In the genomic region with DNA sequence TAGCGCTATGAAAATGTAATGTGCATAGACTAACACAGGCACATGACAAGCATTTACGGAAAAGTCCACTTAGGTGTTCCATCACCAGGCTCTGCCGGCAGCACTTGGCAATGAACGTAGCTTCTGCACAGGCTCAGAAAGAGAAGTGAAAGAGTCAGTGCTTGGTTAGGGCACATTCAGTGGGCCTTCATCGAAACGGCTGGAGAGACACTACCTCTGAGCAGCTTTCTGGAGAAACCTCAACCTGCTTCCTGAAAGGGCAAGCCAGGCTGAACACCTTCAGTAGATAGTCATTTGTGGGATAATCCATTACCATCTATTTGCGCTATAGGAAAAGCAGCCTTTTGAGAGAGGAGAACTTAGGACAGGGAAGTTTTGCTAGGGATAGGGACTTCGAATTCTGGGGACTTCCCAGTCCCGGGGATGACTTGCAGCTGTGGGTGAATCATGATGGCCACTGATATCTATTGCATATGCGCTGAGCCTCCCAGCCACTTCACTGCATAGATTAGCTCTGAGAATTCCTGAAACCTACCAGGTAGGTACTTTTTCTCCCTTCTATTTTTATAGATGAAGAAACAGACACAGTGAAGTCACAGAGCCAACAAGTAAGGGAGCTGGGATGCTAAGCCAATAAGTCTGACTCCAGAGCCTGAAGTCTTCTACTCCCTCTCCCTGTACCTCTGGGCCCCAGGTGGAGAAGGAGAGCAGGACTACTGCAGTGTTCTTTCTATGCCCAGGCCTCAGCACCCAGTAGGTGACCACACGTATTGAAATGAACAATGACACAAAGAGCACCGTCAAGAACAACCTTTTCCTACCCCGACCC, we compare ENCODE assay signal across 11 cellular contexts. TPM values are rescaled to one million over a fixed set of nuclear protein-coding genes. Genes with fewer than 3 reads are reported as not detected.
A peak's percentile ranks its signal among the peaks of the same experiment; 100 is the strongest.
DNase-seq lines count a peak whose midpoint lies in the region; ATAC-seq and TF ChIP-seq lines count a peak whose summit lies in the region.
"Had no signal": no experiment of that assay in that cellular context is flagged by ENCODE, and none has a peak within 500 bp of the region (broad histone marks: within the 10 kb centered on the region; RNA-seq: fewer than 3 reads in every experiment).

No MANE protein-coding gene starts in this region.

- no peak overlapping the region for H3K4me3 Mint-ChIP-seq in activated CD4-positive, alpha-beta T cell treated with anti-CD3 and anti-CD28 coated beads for 36 hours
- peak overlapping the region; percentile 56 for H3K4me3 Mint-ChIP-seq in activated B cell treated with CpG ODN at 0.5 μM for 24 hours
- no peak overlapping the region for H3K4me3 Mint-ChIP-seq in stimulated activated effector memory CD8-positive, alpha-beta T cell treated with anti-CD3 and anti-CD28 coated beads, Interleukin-12 subunit alpha, Interleukin-12 subunit beta, amount 100 ng/mL, for 72 hours

- CTCF ChIA-PET in activated CD4-positive, alpha-beta T cell treated with anti-CD3 and anti-CD28 coated beads for 36 hours (lab: Charles Lee): interaction anchor here (0.6 to 1.2 kb wide), 4 partner anchors 16 to 409 kb away, joined by 3 to 4 read pairs (median 4); no protein-coding TSS in a partner anchor
- CTCF ChIA-PET in activated B cell treated with CpG ODN at 0.5 μM for 24 hours (lab: Charles Lee): interaction anchor here (1.2 to 2.0 kb wide), 3 partner anchors 20 to 108 kb away, joined by 4 to 9 read pairs (median 5); no protein-coding TSS in a partner anchor

- POLR2A ChIA-PET in activated CD4-positive, alpha-beta T cell treated with anti-CD3 and anti-CD28 coated beads for 36 hours (lab: Charles Lee): no interaction called here
- POLR2A ChIA-PET in activated B cell treated with CpG ODN at 0.5 μM for 24 hours (lab: Charles Lee): interaction anchor here (1.3 kb wide), 1 partner anchor 94 kb away, joined by 6 read pairs; no protein-coding TSS in a partner anchor

- no peaks in the 10 kb centered on the region for H3K36me3 Mint-ChIP-seq in activated CD4-positive, alpha-beta T cell treated with anti-CD3 and anti-CD28 coated beads for 36 hours (ENCODE audit: low read depth)
- H3K36me3 Mint-ChIP-seq in activated B cell treated with CpG ODN at 0.5 μM for 24 hours (ENCODE audit: low read depth): no peaks in the 10 kb centered on the region
- no peaks in the 10 kb centered on the region for H3K36me3 Mint-ChIP-seq in stimulated activated effector memory CD8-positive, alpha-beta T cell treated with anti-CD3 and anti-CD28 coated beads, Interleukin-12 subunit alpha, Interleukin-12 subunit beta, amount 100 ng/mL, for 72 hours

- intact Hi-C loops in activated CD4-positive, alpha-beta T cell treated with anti-CD3 and anti-CD28 coated beads for 36 hours (cut with DNase I, micrococcal nuclease): no loop called here
- intact Hi-C loops in activated B cell treated with CpG ODN at 0.5 μM for 24 hours (cut with micrococcal nuclease): loop anchor here (2.0 to 5.0 kb wide), 2 partner anchors 21 to 36 kb away; no protein-coding TSS in a partner anchor

- no peak for DNase-seq in activated CD4-positive, alpha-beta T cell treated with anti-CD3 and anti-CD28 coated beads for 36 hours
- no peak for DNase-seq in activated CD4-positive, alpha-beta T cell treated with anti-CD3 and anti-CD28 coated beads for 48 hours
- DNase-seq in activated B cell treated with CpG ODN at 0.5 μM for 24 hours (no peak), NCI-H510A treated with DMSO at 0.1 percent for 48 hours (lab: John Stamatoyannopoulos, UW) (no peak), COLO668 (lab: John Stamatoyannopoulos, UW; ENCODE audit: unreplicated experiment) (no peak), NCI-H345 treated with DMSO at 0.1 percent for 48 hours (lab: John Stamatoyannopoulos, UW; ENCODE audit: unreplicated experiment) (no peak)
- DNase-seq in stimulated activated effector memory CD8-positive, alpha-beta T cell treated with anti-CD3 and anti-CD28 coated beads, Interleukin-12 subunit alpha, Interleukin-12 subunit beta, amount 100 ng/mL, for 72 hours (ENCODE audit: low spot score in 2 of 2): no peak
- DNase-seq: stimulated activated CD4-positive, alpha-beta T cell treated with anti-CD3 and anti-CD28 coated beads, Interleukin-4, amount 100 ng/mL, for 24 hours had no signal

- H3K9me3 Mint-ChIP-seq in activated CD4-positive, alpha-beta T cell treated with anti-CD3 and anti-CD28 coated beads for 36 hours (ENCODE audit: low read depth): no peaks in the 10 kb centered on the region
- H3K9me3 Mint-ChIP-seq in activated B cell treated with CpG ODN at 0.5 μM for 24 hours: no peaks in the 10 kb centered on the region
- no peaks in the 10 kb centered on the region for H3K9me3 Mint-ChIP-seq in stimulated activated effector memory CD8-positive, alpha-beta T cell treated with anti-CD3 and anti-CD28 coated beads, Interleukin-12 subunit alpha, Interleukin-12 subunit beta, amount 100 ng/mL, for 72 hours

- H3K27ac Mint-ChIP-seq in activated CD4-positive, alpha-beta T cell treated with anti-CD3 and anti-CD28 coated beads for 36 hours: peak overlapping the region; percentile 17
- H3K27ac Mint-ChIP-seq in activated B cell treated with CpG ODN at 0.5 μM for 24 hours: peak overlapping the region; percentile 79
- H3K27ac Mint-ChIP-seq in stimulated activated effector memory CD8-positive, alpha-beta T cell treated with anti-CD3 and anti-CD28 coated beads, Interleukin-12 subunit alpha, Interleukin-12 subunit beta, amount 100 ng/mL, for 72 hours: peak overlapping the region; percentile 50

- ATAC-seq in activated CD4-positive, alpha-beta T cell treated with anti-CD3 and anti-CD28 coated beads for 36 hours: no peak
- ATAC-seq in HG03108 (IDR thresholded peaks at IDR 0.05; ENCODE audit: unreplicated experiment) (peak; percentile 57), activated B cell treated with CpG ODN at 0.5 μM for 24 hours (ENCODE audit: low read depth) (peak; percentile 95)
- ATAC-seq in stimulated activated effector memory CD8-positive, alpha-beta T cell treated with anti-CD3 and anti-CD28 coated beads, Interleukin-12 subunit alpha, Interleukin-12 subunit beta, amount 100 ng/mL, for 72 hours: no peak

- peaks cover 4% of the 10 kb centered on the region for H3K4me1 Mint-ChIP-seq in activated CD4-positive, alpha-beta T cell treated with anti-CD3 and anti-CD28 coated beads for 36 hours
- H3K4me1 Mint-ChIP-seq in activated B cell treated with CpG ODN at 0.5 μM for 24 hours: peaks cover 18% of the 10 kb centered on the region
- H3K4me1 Mint-ChIP-seq in stimulated activated effector memory CD8-positive, alpha-beta T cell treated with anti-CD3 and anti-CD28 coated beads, Interleukin-12 subunit alpha, Interleukin-12 subunit beta, amount 100 ng/mL, for 72 hours: no peaks in the 10 kb centered on the region

- no peak for TF ChIP-seq CTCF in activated B cell treated with CpG ODN at 0.5 μM for 24 hours (IDR thresholded peaks at IDR 0.05)

- no peaks in the 10 kb centered on the region for H3K27me3 Mint-ChIP-seq in activated CD4-positive, alpha-beta T cell treated with anti-CD3 and anti-CD28 coated beads for 36 hours
- peaks cover 5% of the 10 kb centered on the region for H3K27me3 Mint-ChIP-seq in activated B cell treated with CpG ODN at 0.5 μM for 24 hours

RNA-seq across cellular contexts. Expression of gene SH2D7, which starts 4.2 kb away (rescaled TPM):
- not detected for total RNA-seq in activated CD4-positive, alpha-beta T cell treated with anti-CD3 and anti-CD28 coated beads for 36 hours
- not detected in 2 replicates for total RNA-seq in activated B cell treated with CpG ODN at 0.5 μM for 24 hours
- total RNA-seq: ovary, temporal lobe had no signal

RNA-seq across cellular contexts. Expression of gene TBC1D2B, which starts 10.6 kb away (rescaled TPM):
- 10 to 100 TPM; 49.3 to 52.0 TPM for total RNA-seq in activated CD4-positive, alpha-beta T cell treated with anti-CD3 and anti-CD28 coated beads for 36 hours
- total RNA-seq in activated B cell treated with CpG ODN at 0.5 μM for 24 hours: 12.9 and 13.7 TPM in 2 replicates

RNA-seq across cellular contexts. Expression of gene CIB2, which starts 43.1 kb away (rescaled TPM):
- total RNA-seq in activated CD4-positive, alpha-beta T cell treated with anti-CD3 and anti-CD28 coated beads for 36 hours: 1 to 10 TPM in 1 of 2 experiments, under 1 TPM in 1; 0.91 to 1.2 TPM
- total RNA-seq in activated B cell treated with CpG ODN at 0.5 μM for 24 hours: 3.5 and 3.7 TPM in 2 replicates

Comparison
In these comparisons a context has a peak if more than half of its experiments do, and no peak if none do; other contexts are left out.
1. ATAC-seq: peak in HG03108 (single experiment) and activated B cell treated with CpG ODN at 0.5 μM for 24 hours (single experiment); none in activated CD4-positive, alpha-beta T cell treated with anti-CD3 and anti-CD28 coated beads for 36 hours (single experiment) and stimulated activated effector memory CD8-positive, alpha-beta T cell treated with anti-CD3 and anti-CD28 coated beads, Interleukin-12 subunit alpha, Interleukin-12 subunit beta, amount 100 ng/mL, for 72 hours (single experiment).
2. H3K27ac Mint-ChIP-seq: peak in every context shown above with its lines; median percentile 79 in activated B cell treated with CpG ODN at 0.5 μM for 24 hours; 50 in stimulated activated effector memory CD8-positive, alpha-beta T cell treated with anti-CD3 and anti-CD28 coated beads, Interleukin-12 subunit alpha, Interleukin-12 subunit beta, amount 100 ng/mL, for 72 hours; 17 in activated CD4-positive, alpha-beta T cell treated with anti-CD3 and anti-CD28 coated beads for 36 hours.